Comparison of ENCODE assay signal across 8 cellular contexts in the genomic region with DNA sequence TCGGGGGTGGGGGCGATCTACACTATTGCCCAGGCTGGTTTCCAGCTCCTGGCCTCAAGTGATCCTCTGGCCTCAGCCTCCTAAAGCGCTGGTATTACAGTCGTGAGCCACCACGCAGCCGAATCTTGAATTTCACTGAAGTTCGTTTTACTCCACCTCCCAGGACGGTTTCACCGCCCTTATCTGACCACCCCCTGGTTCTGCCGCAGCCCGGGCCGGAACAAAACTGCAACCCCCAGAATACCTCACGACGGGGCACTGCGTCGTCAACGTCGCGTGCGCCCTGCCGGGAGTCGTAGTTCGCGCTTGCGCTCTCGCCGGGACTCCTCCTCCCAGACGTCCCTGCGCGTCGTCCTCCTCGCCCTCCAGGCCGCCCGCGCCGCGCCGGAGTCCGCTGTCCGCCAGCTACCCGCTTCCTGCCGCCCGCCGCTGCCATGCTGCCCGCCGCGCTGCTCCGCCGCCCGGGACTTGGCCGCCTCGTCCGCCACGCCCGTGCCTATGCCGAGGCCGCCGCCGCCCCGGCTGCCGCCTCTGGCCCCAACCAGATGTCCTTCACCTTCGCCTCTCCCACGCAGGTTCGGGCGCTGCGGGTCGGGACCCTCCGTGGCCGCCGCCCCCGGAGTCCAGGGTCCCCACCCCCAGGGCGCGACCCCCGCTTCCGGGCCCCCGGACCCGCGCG. TPM values are rescaled to one million over a fixed set of nuclear protein-coding genes. Genes with fewer than 3 reads are reported as not detected.
DNase-seq lines count a peak whose midpoint lies in the region; ATAC-seq and TF ChIP-seq lines count a peak whose summit lies in the region.

A gene (plus strand): TSS at position 335 of the 679 bp plus-strand sequence. CDS start 100 bp downstream, at position 435.

- 1 to 4% methylated on average over 8 to 32 of the region's 79 CpGs for WGBS in esophagus squamous epithelium, 2 donors

- H3K36me3 Mint-ChIP-seq in Calu3 (ENCODE audit: insufficient read depth, unreplicated experiment), result peaks cover 30% of the 10 kb centered on the region

- peak; percentile 35 for ATAC-seq in GM21619 (IDR thresholded peaks at IDR 0.05; ENCODE audit: unreplicated experiment)

- CTCF ChIA-PET in Calu3 (lab: Charles Lee), result interaction anchor here (1.2 kb wide), 1 partner anchor 25 kb away, joined by 3 read pairs; no protein-coding TSS in a partner anchor

- peaks cover 24% of the 10 kb centered on the region for H3K4me1 Mint-ChIP-seq in Calu3 (ENCODE audit: low read depth, unreplicated experiment)

- peaks cover 0 to 13% (median 0%) of the 10 kb centered on the region in 3 donors for H3K36me3 ChIP-seq in esophagus squamous epithelium

- peak; percentile 87 for DNase-seq in Calu3
- DNase-seq in LNCaP clone FGC (ENCODE audit: low read depth), result no peak
- peak; percentile 98 for DNase-seq in RPMI8226
- peak; percentile 91 for DNase-seq in activated T-helper 1 cell treated with Interleukin-2 at 50 U/mL for 16 hours (ENCODE audit: low read depth)
- DNase-seq in esophagus squamous epithelium (lab: John Stamatoyannopoulos, UW), result no peak
- DNase-seq in myocyte (ENCODE audit: low read depth), result peak; percentile 94
- peak; percentile 91 to 97 for DNase-seq in stimulated activated CD8-positive, alpha-beta memory T cell treated with anti-CD3 and anti-CD28 coated beads, Interleukin-7, amount 100 ng/mL, for 48 hours (ENCODE audit: extremely low read depth in 1 of 2, low read depth in 1 of 2)

- H3K27me3 ChIP-seq in esophagus squamous epithelium, result peaks cover 0 to 9% (median 0%) of the 10 kb centered on the region in 4 donors

- peak within 1 kb of the TSS; percentile 92 to 99 (median 96) for H3K27ac ChIP-seq in esophagus squamous epithelium

- peak within 1 kb of the TSS; percentile 75 for H3K4me3 Mint-ChIP-seq in Calu3 (ENCODE audit: low read depth, unreplicated experiment)

- intact Hi-C loops in Calu3 (cut with micrococcal nuclease; ENCODE audit: unreplicated experiment) (no loop called here), esophagus squamous epithelium (cut with DNase I) (no loop called here)

- BruUV-seq in Calu3 (replicated peaks; lab: Mats Ljungman, UMichigan), result no TSS peak

- peak in 3 of 4 donors; percentile 29 to 82 (median 41) for TF ChIP-seq POLR2A in esophagus squamous epithelium (IDR thresholded peaks at IDR 0.05)

- peak within 1 kb of the TSS; percentile 74 for H3K27ac Mint-ChIP-seq in Calu3 (ENCODE audit: unreplicated experiment)

- no peaks in the 10 kb centered on the region for H3K27me3 Mint-ChIP-seq in Calu3 (ENCODE audit: unreplicated experiment)

- peaks cover 67 to 94% (median 78%) of the 10 kb centered on the region in 3 donors for H3K4me1 ChIP-seq in esophagus squamous epithelium

- H3K4me3 ChIP-seq in LNCaP clone FGC (ENCODE audit: low read depth, low read length) (peak within 1 kb of the TSS; percentile 84), esophagus squamous epithelium (peak within 1 kb of the TSS; percentile 65 to 96 (median 94))

- no peaks in the 10 kb centered on the region for H3K9me3 Mint-ChIP-seq in Calu3 (ENCODE audit: low read depth, unreplicated experiment)

- no peaks in the 10 kb centered on the region for H3K9me3 ChIP-seq in esophagus squamous epithelium

- no peak for TF ChIP-seq CTCF in Calu3 (IDR thresholded peaks at IDR 0.05; ENCODE audit: unreplicated experiment)
- no peak for TF ChIP-seq CTCF in LNCaP clone FGC (IDR thresholded peaks at IDR 0.05; ENCODE audit: control insufficient read depth, extremely low read depth, insufficient read depth)
- peak in 1 of 6 experiments; percentile 20 for TF ChIP-seq CTCF in esophagus squamous epithelium (IDR thresholded peaks at IDR 0.05)

RNA-seq across cellular contexts. Expression of the gene that starts here (rescaled TPM):
- total RNA-seq in Calu3 (2022) (86.6 and 91.8 TPM in 2 replicates), esophagus squamous epithelium (100 to 1,000 TPM in 3 of 4 donors, 10 to 100 TPM in 1; 83.4 to 171 (median 132) TPM), myocyte (46.5 and 61.9 TPM in 2 replicates)
- 193 TPM for polyA plus RNA-seq in myocyte (2012)

Comparison
In these comparisons a context has a peak if more than half of its experiments do, and no peak if none do; other contexts are left out.
1. DNase-seq: peak in Calu3 (single experiment), RPMI8226 (single experiment), activated T-helper 1 cell treated with Interleukin-2 at 50 U/mL for 16 hours (single experiment), myocyte (single experiment) and stimulated activated CD8-positive, alpha-beta memory T cell treated with anti-CD3 and anti-CD28 coated beads, Interleukin-7, amount 100 ng/mL, for 48 hours (2 of 2); none in LNCaP clone FGC (single experiment) and esophagus squamous epithelium (single experiment).